8 cellular contexts compared by ENCODE assay signal in the genomic region with DNA sequence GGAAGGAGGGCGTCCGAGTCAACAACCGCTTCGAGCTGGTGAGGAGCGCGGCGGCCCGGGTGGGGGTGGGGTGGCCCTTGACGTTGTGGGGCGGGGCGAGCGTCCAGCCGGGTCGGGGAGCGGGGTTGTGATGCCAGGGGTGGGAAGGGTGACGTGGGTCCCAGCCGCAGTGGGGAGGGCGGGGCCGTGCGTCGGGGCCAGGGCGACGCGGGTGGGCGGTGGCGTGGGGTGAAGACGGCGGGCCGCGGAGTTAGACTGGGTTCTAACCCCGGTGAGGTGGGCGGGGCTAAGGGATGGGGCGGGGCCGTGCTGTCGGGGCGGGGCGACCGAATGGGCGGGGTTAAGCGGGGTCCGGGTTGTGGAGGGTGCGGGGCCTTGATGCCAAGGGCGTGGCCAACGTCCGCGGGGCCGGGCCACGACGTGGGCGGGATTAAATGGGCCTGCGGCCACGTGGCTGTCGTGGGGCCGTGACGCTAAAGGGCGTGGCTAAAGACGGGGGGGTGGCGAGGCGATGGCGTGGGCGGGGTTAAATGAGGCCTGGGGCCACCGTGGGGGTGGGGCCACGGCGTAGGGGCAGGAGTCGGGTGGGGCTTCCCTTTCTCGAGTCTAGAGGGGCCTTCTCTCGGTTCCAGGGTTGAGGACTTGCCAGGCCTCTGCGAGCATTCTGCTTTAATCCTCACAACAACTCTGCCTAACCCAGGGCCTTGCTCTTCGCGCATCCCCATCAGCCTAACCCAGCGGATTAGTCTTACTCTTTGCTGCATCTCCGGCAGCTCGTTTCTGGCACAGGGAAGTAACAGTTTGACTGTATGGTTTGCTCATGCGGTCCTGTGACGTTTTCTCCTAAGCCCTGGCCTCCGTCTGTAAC.
DNase-seq lines count a peak whose midpoint lies in the region; ATAC-seq and TF ChIP-seq lines count a peak whose summit lies in the region.

No MANE protein-coding gene starts in this region.

- no peak for TF ChIP-seq CTCF in choroid plexus epithelial cell (conservative IDR thresholded peaks at IDR 0.05; ENCODE audit: low read depth, low read length)

- DNase-seq in AG08395 (ENCODE audit: low spot score) (peak; percentile 99), NCI-H524 (lab: John Stamatoyannopoulos, UW) (peak; percentile 59 to 76), choroid plexus epithelial cell (ENCODE audit: low read depth) (peak; percentile 98), kidney glomerular epithelial cell (lab: John Stamatoyannopoulos, UW) (peak; percentile 87)
- DNase-seq in activated CD4-positive, alpha-beta T cell treated with anti-CD3 and anti-CD28 coated beads for 4 hours: peak; percentile 94 to 97
- DNase-seq in stimulated activated CD4-positive, alpha-beta T cell treated with anti-CD3 and anti-CD28 coated beads, Interleukin-15, amount 100 ng/mL, for 1 hour (ENCODE audit: low read depth in 1 of 2, low spot score in 1 of 2): peak; percentile 91 to 94

- H3K4me3 ChIP-seq in choroid plexus epithelial cell (ENCODE audit: low read depth, low read length): peak overlapping the region; percentile 92

- ATAC-seq in GM19043 (IDR thresholded peaks at IDR 0.05; ENCODE audit: low read depth, unreplicated experiment) (peak; percentile 57), HG03378 (IDR thresholded peaks at IDR 0.05; ENCODE audit: unreplicated experiment) (peak; percentile 22)

Comparison
In these comparisons a context has a peak if more than half of its experiments do, and no peak if none do; other contexts are left out.
1. Peak in every context shown above with its lines: DNase-seq, ATAC-seq and H3K4me3 ChIP-seq.